In genomic region chr11:46917109-46918086, GRCh38 we compare ENCODE assay signal across 8 cellular contexts. TPM values are rescaled to one million over a fixed set of nuclear protein-coding genes. Genes with fewer than 3 reads are reported as not detected.
DNase-seq lines count a peak whose midpoint lies in the region; ATAC-seq and TF ChIP-seq lines count a peak whose summit lies in the region.

No MANE protein-coding gene starts in this region.

- peak overlapping the region; percentile 94 for H3K18ac ChIP-seq in neuronal stem cell (ENCODE audit: low read length)

- no peaks in the 10 kb centered on the region for H3K9me3 ChIP-seq in CD4-positive, CD25-positive, alpha-beta regulatory T cell (ENCODE audit: control insufficient read depth in 2 of 2, low read length in 2 of 2)
- H3K9me3 ChIP-seq in OCI-LY3 (ENCODE audit: insufficient read depth, low read length) (no peaks in the 10 kb centered on the region), endocrine pancreas (ENCODE audit: control insufficient read depth, low read length) (no peaks in the 10 kb centered on the region), neuronal stem cell (replicated peaks in 1 of 2; ENCODE audit: control insufficient read depth in 2 of 2, insufficient read depth in 1 of 2, low read depth in 1 of 2, low read length in 2 of 2) (no peaks in the 10 kb centered on the region)

- H2AFZ ChIP-seq in OCI-LY3 (ENCODE audit: low read depth, low read length) = no peak overlapping the region
- H2AFZ ChIP-seq in neuronal stem cell (ENCODE audit: low read length) = peak overlapping the region; percentile 84

- ATAC-seq in CD4-positive, CD25-positive, alpha-beta regulatory T cell (ENCODE audit: low read depth in 2 of 2) = no peak
- ATAC-seq in GM19324 (IDR thresholded peaks at IDR 0.05; ENCODE audit: low FRiP score, unreplicated experiment) = no peak

- peak overlapping the region; percentile 78 for H3K14ac ChIP-seq in neuronal stem cell (ENCODE audit: low read length)

- peaks cover 7% of the 10 kb centered on the region for H3K79me1 ChIP-seq in neuronal stem cell (ENCODE audit: low read depth, low read length)

- H3K4me1 ChIP-seq in CD4-positive, CD25-positive, alpha-beta regulatory T cell (ENCODE audit: control insufficient read depth, insufficient read depth, low read length, poor library complexity, severe bottlenecking) = peaks cover 25% of the 10 kb centered on the region
- H3K4me1 ChIP-seq in OCI-LY3 (ENCODE audit: low read length) (peaks cover 18% of the 10 kb centered on the region), endocrine pancreas (ENCODE audit: control insufficient read depth, insufficient read depth, low read length) (no peaks in the 10 kb centered on the region), neuronal stem cell (ENCODE audit: control insufficient read depth in 2 of 2, insufficient read depth in 1 of 2, low read depth in 1 of 2, low read length in 2 of 2) (peaks cover 30 to 43% of the 10 kb centered on the region in 2 donors)

- H3K27me3 ChIP-seq in CD4-positive, CD25-positive, alpha-beta regulatory T cell (ENCODE audit: control insufficient read depth, insufficient read depth, low read length) = peaks cover 39% of the 10 kb centered on the region
- H3K27me3 ChIP-seq in OCI-LY3 (ENCODE audit: low read depth, low read length) (peaks cover 35% of the 10 kb centered on the region), endocrine pancreas (ENCODE audit: control insufficient read depth, insufficient read depth, low read length) (no peaks in the 10 kb centered on the region), neuronal stem cell (ENCODE audit: control insufficient read depth in 3 of 3, insufficient read depth in 3 of 3, low read depth in 1 of 3, low read length in 3 of 3) (no peaks in the 10 kb centered on the region)

- DNase-seq in CD4-positive, CD25-positive, alpha-beta regulatory T cell = peak in 1 of 3 donors; percentile 21
- DNase-seq in neuronal stem cell (ENCODE audit: low spot score) (no peak), NCI-H1930 (lab: John Stamatoyannopoulos, UW) (no peak), HuH-7 (ENCODE audit: low spot score) (no peak)
- no peak for DNase-seq in activated effector memory CD4-positive, alpha-beta T cell treated with Interleukin-2 at 50 U/mL for 16 hours

- H3K4me2 ChIP-seq in OCI-LY3 (ENCODE audit: low read length) (peak overlapping the region; percentile 86), neuronal stem cell (ENCODE audit: insufficient read depth, low read length, poor library complexity, severe bottlenecking) (peak overlapping the region; percentile 91)

- peaks cover 6 to 33% (median 23%) of the 10 kb centered on the region in 4 donors for H3K4me1 Mint-ChIP-seq in CD4-positive, CD25-positive, alpha-beta regulatory T cell

- H3K4me3 ChIP-seq in CD4-positive, CD25-positive, alpha-beta regulatory T cell (ENCODE audit: low read depth, low read length) = peak overlapping the region; percentile 51
- H3K4me3 ChIP-seq in OCI-LY3 (ENCODE audit: low read length) (peak overlapping the region; percentile 84), endocrine pancreas (ENCODE audit: control insufficient read depth, insufficient read depth, low read length) (peak overlapping the region; percentile 58), neuronal stem cell (ENCODE audit: low read length in 2 of 2) (peak overlapping the region; percentile 74 to 91)

- no peaks in the 10 kb centered on the region for H3K79me2 ChIP-seq in OCI-LY3 (ENCODE audit: low read length)

- no peaks in the 10 kb centered on the region for H4K20me1 ChIP-seq in OCI-LY3 (ENCODE audit: insufficient read depth, low read length)

- H3K23ac ChIP-seq in neuronal stem cell (ENCODE audit: low read depth, low read length, poor library complexity) = no peak overlapping the region

- H3K27me3 Mint-ChIP-seq in CD4-positive, CD25-positive, alpha-beta regulatory T cell = peaks cover 75% of the 10 kb centered on the region

- peaks cover 0 to 3% (median 0%) of the 10 kb centered on the region in 7 donors for H3K9me3 Mint-ChIP-seq in CD4-positive, CD25-positive, alpha-beta regulatory T cell

- H3K9ac ChIP-seq in OCI-LY3 (ENCODE audit: low read length) (peak overlapping the region; percentile 66), endocrine pancreas (ENCODE audit: control insufficient read depth, insufficient read depth, low read length) (no peak overlapping the region), neuronal stem cell (ENCODE audit: low read depth, low read length, poor library complexity) (peak overlapping the region; percentile 80)

- peak overlapping the region; percentile 74 to 87 (median 83) for H3K4me3 Mint-ChIP-seq in CD4-positive, CD25-positive, alpha-beta regulatory T cell

- TF ChIP-seq CTCF in OCI-LY3 (IDR thresholded peaks at IDR 0.05; ENCODE audit: low read depth, low read length) = no peak

- H2BK15ac ChIP-seq in neuronal stem cell (ENCODE audit: low read length) = peak overlapping the region; percentile 87

- H2AK5ac ChIP-seq in neuronal stem cell (ENCODE audit: low read depth, low read length) = peak overlapping the region; percentile 57

- no peak overlapping the region for H2BK12ac ChIP-seq in neuronal stem cell (ENCODE audit: low read length)

- no peak overlapping the region for H4K8ac ChIP-seq in neuronal stem cell (ENCODE audit: low read depth, low read length)

- H4K91ac ChIP-seq in neuronal stem cell (ENCODE audit: low read depth, low read length, poor library complexity) = no peak overlapping the region

- peak overlapping the region in 1 of 3 donors; percentile 42 for H3K27ac Mint-ChIP-seq in CD4-positive, CD25-positive, alpha-beta regulatory T cell

- no peak overlapping the region for H3K4ac ChIP-seq in neuronal stem cell (ENCODE audit: low read length)

- H2BK120ac ChIP-seq in neuronal stem cell (ENCODE audit: low read depth, low read length) = no peak overlapping the region

- no peak overlapping the region for H3K27ac ChIP-seq in CD4-positive, CD25-positive, alpha-beta regulatory T cell (ENCODE audit: insufficient read depth, low read length, poor library complexity, severe bottlenecking)
- H3K27ac ChIP-seq in OCI-LY3 (ENCODE audit: low read length) = no peak overlapping the region
- H3K27ac ChIP-seq in neuronal stem cell (replicated peaks; ENCODE audit: low read length) = no peak overlapping the region

- WGBS in neuronal stem cell (ENCODE audit: extremely low coverage in 2 of 2, insufficient read length in 2 of 2, insufficient replicate concordance in 1 of 2), 2 donors = no CpG with 5 or more reads among the region's 55 CpGs

- no peaks in the 10 kb centered on the region for H3K36me3 ChIP-seq in CD4-positive, CD25-positive, alpha-beta regulatory T cell (ENCODE audit: control insufficient read depth, insufficient read depth, low read length)
- no peaks in the 10 kb centered on the region for H3K36me3 ChIP-seq in OCI-LY3 (replicated peaks; ENCODE audit: low read depth, low read length)
- no peaks in the 10 kb centered on the region for H3K36me3 ChIP-seq in endocrine pancreas (ENCODE audit: control insufficient read depth, insufficient read depth, low read length)
- no peaks in the 10 kb centered on the region for H3K36me3 ChIP-seq in neuronal stem cell (replicated peaks in 1 of 2; ENCODE audit: control insufficient read depth in 2 of 2, insufficient read depth in 2 of 2, low read length in 2 of 2)

- H2BK5ac ChIP-seq in neuronal stem cell (ENCODE audit: low read length) = peak overlapping the region; percentile 77

- H3K36me3 Mint-ChIP-seq in CD4-positive, CD25-positive, alpha-beta regulatory T cell = no peaks in the 10 kb centered on the region

RNA-seq across cellular contexts. Expression of gene LRP4, which starts 1.0 kb away (rescaled TPM):
- total RNA-seq in CD4-positive, CD25-positive, alpha-beta regulatory T cell = 0.05 TPM
- polyA plus RNA-seq in CD4-positive, CD25-positive, alpha-beta regulatory T cell = not detected
- polyA plus RNA-seq in neuronal stem cell (2013, experiment 1 of 2) = 8.9 TPM
- polyA plus RNA-seq in neuronal stem cell (2013, experiment 2 of 2) = 9.0 TPM

RNA-seq across cellular contexts. Expression of gene CSTPP1, which starts 19.2 kb away (rescaled TPM):
- total RNA-seq in CD4-positive, CD25-positive, alpha-beta regulatory T cell = 15.5 TPM
- 10 to 100 TPM; 15.1 to 18.3 (median 15.6) TPM for polyA plus RNA-seq in CD4-positive, CD25-positive, alpha-beta regulatory T cell
- polyA plus RNA-seq in neuronal stem cell (2013, experiment 1 of 2) = 51.8 TPM
- 50.2 TPM for polyA plus RNA-seq in neuronal stem cell (2013, experiment 2 of 2)
